Comparison of ENCODE assay signal across 16 cellular contexts in genomic region chr2:111251711-111252110, GRCh38.
"Had no signal": no experiment of that assay in that cellular context is flagged by ENCODE, and none has a peak within 500 bp of the region (broad histone marks: within the 10 kb centered on the region; RNA-seq: fewer than 3 reads in every experiment).

No MANE protein-coding gene starts in this region.

- H3K4me3 Mint-ChIP-seq: endodermal cell, neural crest cell, T-helper 17 cell had no signal

- H3K27ac Mint-ChIP-seq: endodermal cell, T-helper 17 cell had no signal

- H3K27me3 ChIP-seq: right lobe of liver, spleen, thyroid gland had no signal

- H3K27me3 Mint-ChIP-seq: T-helper 17 cell had no signal

- DNase-seq: activated CD4-positive, alpha-beta T cell treated with anti-CD3 and anti-CD28 coated beads for 48 hours; activated naive CD4-positive, alpha-beta T cell; erythroblast; glutamatergic neuron; hypothalamus; left ventricle myocardium superior; mesenchymal stem cell; psoas muscle; right lobe of liver; SHP77; spleen; T-helper 17 cell; thyroid gland had no signal

- H3K4me1 Mint-ChIP-seq: neural crest cell, T-helper 17 cell had no signal

- H3K4me1 ChIP-seq: psoas muscle, right lobe of liver, spleen, thyroid gland had no signal

- H3K9me3 ChIP-seq: psoas muscle, right lobe of liver, spleen, thyroid gland had no signal

- ATAC-seq: left ventricle myocardium superior, psoas muscle, right lobe of liver, SK-N-SH treated with all-trans-retinoic acid at 6 μM for 48 hours, T-helper 17 cell had no signal

- H3K27ac ChIP-seq: psoas muscle, right lobe of liver, spleen, thyroid gland had no signal
